ENCODE assay signal across 8 cellular contexts in the genomic region with DNA sequence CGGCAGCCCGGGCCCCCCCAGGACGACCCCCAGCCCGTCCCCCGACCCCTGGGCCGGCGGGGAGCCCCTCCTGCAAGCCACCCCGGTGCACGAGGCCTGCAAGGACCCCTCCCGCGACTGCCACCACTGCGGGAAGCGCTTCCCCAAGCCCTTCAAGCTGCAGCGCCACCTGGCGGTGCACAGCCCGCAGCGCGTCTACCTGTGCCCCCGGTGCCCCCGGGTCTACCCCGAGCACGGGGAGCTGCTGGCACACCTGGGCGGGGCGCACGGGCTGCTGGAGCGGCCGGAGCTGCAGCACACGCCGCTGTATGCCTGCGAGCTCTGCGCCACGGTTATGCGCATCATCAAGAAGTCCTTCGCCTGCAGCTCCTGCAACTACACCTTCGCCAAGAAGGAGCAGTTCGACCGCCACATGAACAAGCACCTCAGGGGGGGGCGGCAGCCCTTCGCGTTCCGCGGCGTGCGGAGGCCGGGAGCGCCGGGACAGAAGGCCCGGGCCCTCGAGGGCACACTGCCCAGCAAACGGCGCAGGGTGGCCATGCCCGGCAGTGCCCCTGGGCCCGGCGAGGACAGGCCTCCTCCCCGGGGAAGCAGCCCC. TPM values are rescaled to one million over a fixed set of nuclear protein-coding genes. Genes with fewer than 3 reads are reported as not detected.
A peak's percentile ranks its signal among the peaks of the same experiment; 100 is the strongest.
DNase-seq lines count a peak whose midpoint lies in the region; ATAC-seq and TF ChIP-seq lines count a peak whose summit lies in the region.

No MANE protein-coding gene starts in this region.

- no peaks in the 10 kb centered on the region for H3K9me3 Mint-ChIP-seq in T-cell
- no peaks in the 10 kb centered on the region for H3K9me3 Mint-ChIP-seq in activated naive CD8-positive, alpha-beta T cell treated with anti-CD3 and anti-CD28 coated beads, Interleukin-2, amount 50 U/mL, for 24 hours

- H2AFZ ChIP-seq in HCT116 (ENCODE audit: low read depth, low read length, poor library complexity, severe bottlenecking), result no peak overlapping the region

- WGBS in iPS DF 6.9 (ENCODE audit: insufficient coverage, insufficient read length), result no CpG with 5 or more reads among the region's 55 CpGs

- POLR2A ChIA-PET in HCT116 (lab: Charles Lee), result no interaction called here
- POLR2A ChIA-PET in T-cell (lab: Charles Lee), result interaction anchor here in 1 of 2 donors (0.6 kb wide), 1 partner anchor 74 kb away, joined by 4 read pairs; no protein-coding TSS in a partner anchor

- no peak for TF ChIP-seq RAD21 in HCT116 (IDR thresholded peaks at IDR 0.05; ENCODE audit: low read depth)

- H3K4me1 ChIP-seq in HCT116 (ENCODE audit: control insufficient read depth in 1 of 2, insufficient read depth in 2 of 2, low read length in 2 of 2), result peaks cover 0 to 6% of the 10 kb centered on the region in 2 experiments; a peak in 2 of 4 replicates
- H3K4me1 ChIP-seq in iPS DF 6.9 (ENCODE audit: control insufficient read depth, insufficient read depth, low read length), result peaks cover 3% of the 10 kb centered on the region; the same call in 1 of the 2 replicates

- intact Hi-C loops in HCT116 (cut with micrococcal nuclease), result loop anchor here (1.0 to 5.0 kb wide), 3 partner anchors 150 to 455 kb away; no protein-coding TSS in a partner anchor

- RAD21 ChIA-PET in HCT116 (lab: Charles Lee; ENCODE audit: low non-redundant PET in 1 of 2, low total read pairs in 2 of 2, uncharacterized antibody in 2 of 2, unreplicated experiment in 2 of 2), result interaction anchor here (0.5 to 1.6 kb wide), 6 partner anchors 124 to 467 kb away, joined by 3 to 7 read pairs (median 4); no protein-coding TSS in a partner anchor

- H4K20me1 ChIP-seq in HCT116 (ENCODE audit: insufficient read depth), result no peaks in the 10 kb centered on the region

- no peaks in the 10 kb centered on the region for H3K27me3 Mint-ChIP-seq in T-cell
- no peaks in the 10 kb centered on the region for H3K27me3 Mint-ChIP-seq in activated naive CD8-positive, alpha-beta T cell treated with anti-CD3 and anti-CD28 coated beads, Interleukin-2, amount 50 U/mL, for 24 hours

- no peak overlapping the region for H3K27ac ChIP-seq in HCT116 (ENCODE audit: low read depth, low read length)
- H3K27ac ChIP-seq in iPS DF 6.9 (ENCODE audit: low read length), result no peak overlapping the region

- CTCF ChIA-PET in HCT116 (lab: Charles Lee), result interaction anchor here (0.6 to 2.8 kb wide), 18 partner anchors 11 to 658 kb away, joined by 3 to 46 read pairs (median 4); partner anchors contain the start of genes ZC3H18 and ZFPM1
- CTCF ChIA-PET in T-cell (lab: Charles Lee), result no interaction called here

- TF ChIP-seq CTCF in AG09309 (IDR thresholded peaks at IDR 0.05; ENCODE audit: control insufficient read depth, insufficient read depth, low read depth, low read length, missing control alignments), result peak; percentile 67
- TF ChIP-seq CTCF in HCT116 (IDR thresholded peaks at IDR 0.05 in 2 of 3, conservative IDR thresholded peaks at IDR 0.05 in 1 of 3; ENCODE audit: borderline replicate concordance in 1 of 3, insufficient read depth in 1 of 3, low read depth in 2 of 3, low read length in 2 of 3), result peak in 2 of 3 experiments; percentile 99; a peak in 4 of 6 replicates

- no peak overlapping the region for H3K9ac ChIP-seq in HCT116 (ENCODE audit: low read length)

- no peak for TF ChIP-seq POLR2A in HCT116 (IDR thresholded peaks at IDR 0.05; ENCODE audit: borderline replicate concordance, extremely low read depth, insufficient read depth, insufficient read length)

- BruUV-seq in HCT116 (replicated peaks; lab: Mats Ljungman, UMichigan), result no TSS peak

- ATAC-seq in HCT116 (peak; percentile 83), T-cell (replicated peaks in 1 of 4) (peak; percentile 64 to 80 (median 68)), GM21390 (IDR thresholded peaks at IDR 0.05; ENCODE audit: unreplicated experiment) (no peak), GM18511 (IDR thresholded peaks at IDR 0.05; ENCODE audit: unreplicated experiment) (no peak)
- ATAC-seq in activated naive CD8-positive, alpha-beta T cell treated with anti-CD3 and anti-CD28 coated beads, Interleukin-2, amount 50 U/mL, for 24 hours, result peak; percentile 42

- H3K36me3 ChIP-seq in HCT116 (ENCODE audit: control insufficient read depth in 1 of 2, insufficient read depth in 2 of 2, low read length in 2 of 2), result no peaks in the 10 kb centered on the region
- H3K36me3 ChIP-seq in iPS DF 6.9 (ENCODE audit: control insufficient read depth, insufficient read depth, low read length), result no peaks in the 10 kb centered on the region; the same call in 1 of the 2 replicates

- no peak overlapping the region for H3K4me3 Mint-ChIP-seq in T-cell
- H3K4me3 Mint-ChIP-seq in activated naive CD8-positive, alpha-beta T cell treated with anti-CD3 and anti-CD28 coated beads, Interleukin-2, amount 50 U/mL, for 24 hours, result no peak overlapping the region

- H3K27me3 ChIP-seq in HCT116 (ENCODE audit: insufficient read depth, low read length) (no peaks in the 10 kb centered on the region), iPS DF 6.9 (ENCODE audit: control insufficient read depth, insufficient read depth, low read length) (no peaks in the 10 kb centered on the region)

- no peaks in the 10 kb centered on the region for H3K79me2 ChIP-seq in HCT116 (ENCODE audit: insufficient read depth, low read length)

- no peaks in the 10 kb centered on the region for H3K9me2 ChIP-seq in HCT116 (ENCODE audit: insufficient read depth)

- no peak overlapping the region for H3K27ac Mint-ChIP-seq in T-cell
- no peak overlapping the region for H3K27ac Mint-ChIP-seq in activated naive CD8-positive, alpha-beta T cell treated with anti-CD3 and anti-CD28 coated beads, Interleukin-2, amount 50 U/mL, for 24 hours

- H3K4me1 Mint-ChIP-seq in T-cell, result no peaks in the 10 kb centered on the region
- no peaks in the 10 kb centered on the region for H3K4me1 Mint-ChIP-seq in activated naive CD8-positive, alpha-beta T cell treated with anti-CD3 and anti-CD28 coated beads, Interleukin-2, amount 50 U/mL, for 24 hours

- no peaks in the 10 kb centered on the region for H3K36me3 Mint-ChIP-seq in T-cell
- H3K36me3 Mint-ChIP-seq in activated naive CD8-positive, alpha-beta T cell treated with anti-CD3 and anti-CD28 coated beads, Interleukin-2, amount 50 U/mL, for 24 hours (ENCODE audit: low read depth), result no peaks in the 10 kb centered on the region

- H3K9me3 ChIP-seq in HCT116 (ENCODE audit: control insufficient read depth in 1 of 2, insufficient read depth in 1 of 2, low read depth in 1 of 2, low read length in 2 of 2) (no peaks in the 10 kb centered on the region), iPS DF 6.9 (ENCODE audit: control insufficient read depth, insufficient read depth, low read length) (no peaks in the 10 kb centered on the region)

- no peak overlapping the region for H3K4me2 ChIP-seq in HCT116 (ENCODE audit: low read length)

- DNase-seq in AG09309 (ENCODE audit: low read depth), result no peak
- peak; percentile 37 for DNase-seq in HCT116 (ENCODE audit: low read depth, low spot score)
- peak in 30 of 34 experiments; percentile 35 to 71 (median 54) for DNase-seq in T-cell
- DNase-seq in activated naive CD8-positive, alpha-beta T cell treated with anti-CD3 and anti-CD28 coated beads, Interleukin-2, amount 50 U/mL, for 24 hours, result peak; percentile 78
- peak; percentile 54 for DNase-seq in iPS DF 6.9 (ENCODE audit: low read depth, low spot score)
- DNase-seq in stimulated activated CD4-positive, alpha-beta T cell treated with anti-CD3 and anti-CD28 coated beads, Interleukin-4, amount 100 ng/mL, for 24 hours, result peak; percentile 74

- H3K4me3 ChIP-seq in AG09309 (ENCODE audit: control insufficient read depth, low read depth, low read length) (no peak overlapping the region), HCT116 (replicated peaks in 1 of 2; ENCODE audit: low read depth in 1 of 2, low read length in 2 of 2) (no peak overlapping the region), iPS DF 6.9 (ENCODE audit: low read length) (no peak overlapping the region; the same call in 1 of the 2 replicates)

TF ChIP-seq in HCT116, 20 proteins besides CTCF, POLR2A, EP300 and RAD21:
- TF ChIP-seq ZFX (IDR thresholded peaks at IDR 0.05), result 0 out of 2 replicates have a peak, but pooled peaks have one; percentile 3
- no peak for TF ChIP-seq TCF7L2 (IDR thresholded peaks at IDR 0.05; ENCODE audit: borderline replicate concordance, extremely low read depth, insufficient read depth, insufficient read length)
- no peak for TF ChIP-seq CEBPB (IDR thresholded peaks at IDR 0.05; ENCODE audit: low read depth)
- TF ChIP-seq JUND (IDR thresholded peaks at IDR 0.05), result no peak
- TF ChIP-seq CBX3 (IDR thresholded peaks at IDR 0.05; ENCODE audit: low read depth), result no peak
- TF ChIP-seq EZH2phosphoT487 (IDR thresholded peaks at IDR 0.05; ENCODE audit: borderline replicate concordance), result no peak

RNA-seq across cellular contexts. Expression of gene ZFPM1, which starts 15.6 kb away (rescaled TPM):
- total RNA-seq in HCT116 (2021; ENCODE audit: unreplicated experiment) (14.6 TPM), T-cell (10 to 100 TPM; 19.6 to 38.4 (median 33.1) TPM)
- 5.6 and 6.4 TPM in 2 replicates for polyA plus RNA-seq in HCT116 (2012)

RNA-seq across cellular contexts. Expression of gene ZNF469, which starts 54.7 kb away (rescaled TPM):
- 5.9 TPM for total RNA-seq in HCT116 (2021; ENCODE audit: unreplicated experiment)
- 2.1 and 2.4 TPM in 2 replicates for polyA plus RNA-seq in HCT116 (2012)
- total RNA-seq in T-cell, result 1 to 10 TPM in 4 of 5 donors, under 1 TPM in 1; 0.63 to 1.8 (median 1.6) TPM

Comparison
In these comparisons a context has a peak if more than half of its experiments do, and no peak if none do; other contexts are left out.
1. ATAC-seq: peak in HCT116 (single experiment), T-cell (4 of 4) and activated naive CD8-positive, alpha-beta T cell treated with anti-CD3 and anti-CD28 coated beads, Interleukin-2, amount 50 U/mL, for 24 hours (single experiment); none in GM21390 (single experiment) and GM18511 (single experiment).